Comparison of ENCODE assay signal across 20 cellular contexts in the genomic region with DNA sequence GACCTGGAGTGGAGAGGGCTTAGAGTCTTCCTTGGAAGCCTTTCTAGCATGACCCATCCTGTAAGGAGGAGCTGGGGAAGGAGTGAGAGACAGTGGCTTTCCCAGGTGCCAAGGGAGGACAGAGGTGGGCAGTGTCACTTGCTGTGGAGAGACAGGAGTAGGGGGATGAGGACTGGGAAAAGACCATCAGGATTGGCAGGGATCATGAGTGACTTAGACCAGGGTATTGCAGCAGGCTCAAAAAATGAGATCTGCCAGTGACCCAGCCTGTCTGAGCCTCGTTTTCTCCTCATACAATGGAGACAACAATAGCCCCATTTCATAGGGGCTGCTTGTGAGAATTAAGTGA. TPM values are rescaled to one million over a fixed set of nuclear protein-coding genes. Genes with fewer than 3 reads are reported as not detected.
A peak's percentile ranks its signal among the peaks of the same experiment; 100 is the strongest.
DNase-seq lines count a peak whose midpoint lies in the region; TF ChIP-seq lines count a peak whose summit lies in the region.
"Had no signal": no experiment of that assay in that cellular context is flagged by ENCODE, and none has a peak within 500 bp of the region (broad histone marks: within the 10 kb centered on the region; RNA-seq: fewer than 3 reads in every experiment).

No MANE protein-coding gene starts in this region.

- no peaks in the 10 kb centered on the region for H3K9me3 ChIP-seq in BE2C
- H3K9me3 ChIP-seq in esophagus (ENCODE audit: control insufficient read depth in 2 of 2, insufficient read depth in 1 of 2, low read depth in 1 of 2, low read length in 1 of 2): no peaks in the 10 kb centered on the region
- H3K9me3 ChIP-seq in sigmoid colon: no peaks in the 10 kb centered on the region

- TF ChIP-seq CTCF in BE2C (IDR thresholded peaks at IDR 0.05; ENCODE audit: low read depth, low read length) (no peak), sigmoid colon (IDR thresholded peaks at IDR 0.05) (no peak)

- H3K27ac ChIP-seq in esophagus (ENCODE audit: low read depth in 2 of 2, low read length in 1 of 2): peak overlapping the region; percentile 33 to 44
- peak overlapping the region; percentile 84 to 92 (median 92) for H3K27ac ChIP-seq in sigmoid colon

- peaks cover 55% of the 10 kb centered on the region for H3K27me3 Mint-ChIP-seq in activated naive CD4-positive, alpha-beta T cell treated with anti-CD3 and anti-CD28 coated beads, Interleukin-2, amount 10 ng/mL, durations not matched to agents 7 days and 5 days

- no peaks in the 10 kb centered on the region for H3K9me3 Mint-ChIP-seq in activated naive CD4-positive, alpha-beta T cell treated with anti-CD3 and anti-CD28 coated beads, Interleukin-2, amount 10 ng/mL, durations not matched to agents 7 days and 5 days
- H3K9me3 Mint-ChIP-seq: activated CD4-positive, alpha-beta memory T cell treated with anti-CD3 and anti-CD28 coated beads, Interleukin-2, amount 10 ng/mL, durations not matched to agents 7 days and 5 days; activated naive CD4-positive, alpha-beta T cell treated with anti-CD3 and anti-CD28 coated beads, Interleukin-2, amount 50 U/mL, for 72 hours; activated T-cell treated with anti-CD3 and anti-CD28 coated beads, Interleukin-2, amount 50 U/mL, for 4 hours; CD4-positive, alpha-beta T cell had no signal

- H3K36me3 Mint-ChIP-seq in activated naive CD4-positive, alpha-beta T cell treated with anti-CD3 and anti-CD28 coated beads, Interleukin-2, amount 10 ng/mL, durations not matched to agents 7 days and 5 days: no peaks in the 10 kb centered on the region

- no peak for TF ChIP-seq POLR2A in sigmoid colon (IDR thresholded peaks at IDR 0.05)

- no peak overlapping the region for H3K27ac Mint-ChIP-seq in activated naive CD4-positive, alpha-beta T cell treated with anti-CD3 and anti-CD28 coated beads, Interleukin-2, amount 10 ng/mL, durations not matched to agents 7 days and 5 days
- H3K27ac Mint-ChIP-seq: activated CD4-positive, alpha-beta memory T cell treated with anti-CD3 and anti-CD28 coated beads, Interleukin-2, amount 10 ng/mL, durations not matched to agents 7 days and 5 days; activated naive CD4-positive, alpha-beta T cell treated with anti-CD3 and anti-CD28 coated beads, Interleukin-2, amount 50 U/mL, for 72 hours; CD4-positive, alpha-beta T cell; nephron progenitor cell had no signal

- TF ChIP-seq EP300 in sigmoid colon (IDR thresholded peaks at IDR 0.05): no peak

- peak overlapping the region; percentile 94 for H3K4me3 ChIP-seq in BE2C (ENCODE audit: low read depth, low read length)
- H3K4me3 ChIP-seq in esophagus (ENCODE audit: low read depth in 1 of 2, low read length in 2 of 2): no peak overlapping the region
- peak overlapping the region in 1 of 4 donors; percentile 85 for H3K4me3 ChIP-seq in sigmoid colon

- WGBS in esophagus, 2 donors: 71 to 100% methylated on average over 1 of the region's 1 CpG
- WGBS in sigmoid colon, 2 donors: 72 to 80% methylated on average over 1 of the region's 1 CpG

- no peak overlapping the region for H3K4me3 Mint-ChIP-seq in activated naive CD4-positive, alpha-beta T cell treated with anti-CD3 and anti-CD28 coated beads, Interleukin-2, amount 10 ng/mL, durations not matched to agents 7 days and 5 days

- peaks cover 53% of the 10 kb centered on the region for H3K36me3 ChIP-seq in BE2C
- no peaks in the 10 kb centered on the region for H3K36me3 ChIP-seq in esophagus (ENCODE audit: control insufficient read depth in 2 of 2, insufficient read depth in 2 of 2, low read length in 1 of 2)
- H3K36me3 ChIP-seq in sigmoid colon: no peaks in the 10 kb centered on the region

- peaks cover 20% of the 10 kb centered on the region for H3K4me1 Mint-ChIP-seq in activated naive CD4-positive, alpha-beta T cell treated with anti-CD3 and anti-CD28 coated beads, Interleukin-2, amount 10 ng/mL, durations not matched to agents 7 days and 5 days

- H3K27me3 ChIP-seq in BE2C: no peaks in the 10 kb centered on the region
- H3K27me3 ChIP-seq in esophagus (ENCODE audit: control insufficient read depth in 1 of 2, insufficient read depth in 2 of 2, low read length in 2 of 2): peaks cover 0 to 12% of the 10 kb centered on the region in 2 donors
- H3K27me3 ChIP-seq in sigmoid colon: no peaks in the 10 kb centered on the region

- peak; percentile 36 for DNase-seq in BE2C
- peak; percentile 2 for DNase-seq in SK-N-DZ (ENCODE audit: low spot score)
- no peak for DNase-seq in sigmoid colon
- DNase-seq in DMS153 treated with DMSO at 0.1 percent for 48 hours (lab: John Stamatoyannopoulos, UW; ENCODE audit: unreplicated experiment): no peak
- no peak for DNase-seq in NCI-H2171 treated with DMSO at 0.1 percent for 48 hours (lab: John Stamatoyannopoulos, UW)
- DNase-seq in activated naive CD4-positive, alpha-beta T cell treated with anti-CD3 and anti-CD28 coated beads, Interleukin-2, amount 10 ng/mL, durations not matched to agents 7 days and 5 days: no peak
- DNase-seq in stimulated activated CD4-positive, alpha-beta T cell treated with anti-CD3 and anti-CD28 coated beads, Interleukin-15, amount 100 ng/mL, for 24 hours: no peak
- DNase-seq: activated CD4-positive, alpha-beta memory T cell treated with anti-CD3 and anti-CD28 coated beads, Interleukin-2, amount 10 ng/mL, durations not matched to agents 7 days and 5 days; activated T-cell treated with anti-CD3 and anti-CD28 coated beads, Interleukin-2, amount 50 U/mL, for 4 hours; CD4-positive, alpha-beta T cell; DMS53; mesenchymal stem cell; NCI-H2029 treated with DMSO at 0.1 percent for 48 hours; NCI-H510A; nephron progenitor cell; stimulated activated naive CD4-positive, alpha-beta T cell; T-helper 2 cell had no signal

- CTCF ChIA-PET in activated naive CD4-positive, alpha-beta T cell treated with anti-CD3 and anti-CD28 coated beads, Interleukin-2, amount 10 ng/mL, durations not matched to agents 7 days and 5 days (lab: Charles Lee): interaction anchor here (1.0 to 2.2 kb wide), 4 partner anchors 15 to 95 kb away, joined by 3 to 8 read pairs (median 4); no protein-coding TSS in a partner anchor

- intact Hi-C loops in sigmoid colon (cut with DNase I): no loop called here

- peaks cover 24% of the 10 kb centered on the region for H3K4me1 ChIP-seq in BE2C
- H3K4me1 ChIP-seq in esophagus (ENCODE audit: control insufficient read depth in 2 of 2, insufficient read depth in 2 of 2, low read length in 1 of 2): peaks cover 3 to 5% of the 10 kb centered on the region in 2 donors
- peaks cover 0 to 41% (median 39%) of the 10 kb centered on the region in 4 donors for H3K4me1 ChIP-seq in sigmoid colon

RNA-seq across cellular contexts. Expression of a gene that starts 2.4 kb away (rescaled TPM):
- polyA plus RNA-seq in BE2C (2012; ENCODE audit: insufficient read depth, insufficient read length, low read depth): 162 TPM
- polyA plus RNA-seq in SK-N-DZ (2014; cell fraction: cytosol; rRNA removed): 12.1 and 13.2 TPM in 2 replicates
- polyA plus RNA-seq in SK-N-DZ (2014; cell fraction: nucleus; rRNA removed): 9.4 and 9.9 TPM in 2 replicates
- 1 to 10 TPM; 3.2 to 7.1 TPM for polyA plus RNA-seq in esophagus
- total RNA-seq in sigmoid colon: 10 to 100 TPM; 28.5 to 56.8 (median 38.5) TPM
- polyA plus RNA-seq in sigmoid colon: 1 to 10 TPM; 1.6 to 5.8 (median 4.2) TPM
- total RNA-seq: bronchial epithelial cell had no signal

Comparison
In these comparisons a context has a peak if more than half of its experiments do, and no peak if none do; other contexts are left out.
1. DNase-seq: peak in BE2C (single experiment) and SK-N-DZ (single experiment); none in sigmoid colon (single experiment), DMS153 treated with DMSO at 0.1 percent for 48 hours (single experiment), NCI-H2171 treated with DMSO at 0.1 percent for 48 hours (single experiment), activated naive CD4-positive, alpha-beta T cell treated with anti-CD3 and anti-CD28 coated beads, Interleukin-2, amount 10 ng/mL, durations not matched to agents 7 days and 5 days (single experiment) and stimulated activated CD4-positive, alpha-beta T cell treated with anti-CD3 and anti-CD28 coated beads, Interleukin-15, amount 100 ng/mL, for 24 hours (single experiment).